13 cellular contexts compared by ENCODE assay signal in genomic region chr10:53314856-53315255, GRCh38.
A peak's percentile ranks its signal among the peaks of the same experiment; 100 is the strongest.
DNase-seq lines count a peak whose midpoint lies in the region; TF ChIP-seq lines count a peak whose summit lies in the region.
"Had no signal": no experiment of that assay in that cellular context is flagged by ENCODE, and none has a peak within 500 bp of the region (broad histone marks: within the 10 kb centered on the region; RNA-seq: fewer than 3 reads in every experiment).

No MANE protein-coding gene starts in this region.

- no peak for TF ChIP-seq CTCF in fibroblast of lung (conservative IDR thresholded peaks at IDR 0.05 in 1 of 2, IDR thresholded peaks at IDR 0.05 in 1 of 2; ENCODE audit: low read depth in 1 of 2, low read length in 2 of 2)

- H2AFZ ChIP-seq in fibroblast of lung (ENCODE audit: low read length): no peak overlapping the region

- no peaks in the 10 kb centered on the region for H3K79me2 ChIP-seq in fibroblast of lung (ENCODE audit: control insufficient read depth, insufficient read depth, low read length)

- no peak overlapping the region for H3K9ac ChIP-seq in fibroblast of lung (ENCODE audit: insufficient read depth, low read length)

- H3K9me3 ChIP-seq in HAP-1: no peaks in the 10 kb centered on the region
- no peaks in the 10 kb centered on the region for H3K9me3 ChIP-seq in fibroblast of lung (ENCODE audit: control insufficient read depth, insufficient read depth, low read depth, low read length)
- H3K9me3 ChIP-seq: vagina had no signal

- H3K4me1 ChIP-seq in HAP-1: peaks cover 20% of the 10 kb centered on the region
- no peaks in the 10 kb centered on the region for H3K4me1 ChIP-seq in fibroblast of lung (ENCODE audit: control insufficient read depth, extremely low read depth, insufficient read depth, low read length)
- H3K4me1 ChIP-seq: vagina had no signal

- H3K4me2 ChIP-seq in fibroblast of lung (ENCODE audit: extremely low read depth, insufficient read depth, low read length): no peak overlapping the region

- H3K36me3 ChIP-seq in HAP-1 (replicated peaks) (no peaks in the 10 kb centered on the region), fibroblast of lung (ENCODE audit: control insufficient read depth, insufficient read depth, low read length) (no peaks in the 10 kb centered on the region)
- H3K36me3 ChIP-seq: vagina had no signal

- no peak overlapping the region for H3K4me3 ChIP-seq in HAP-1
- no peak overlapping the region for H3K4me3 ChIP-seq in fibroblast of lung (replicated peaks in 1 of 4; ENCODE audit: control extremely low read depth in 1 of 4, insufficient read depth in 1 of 4, low read depth in 3 of 4, low read length in 4 of 4)
- H3K4me3 ChIP-seq: vagina had no signal

- H3K27me3 ChIP-seq in HAP-1 (ENCODE audit: low read depth): no peaks in the 10 kb centered on the region
- H3K27me3 ChIP-seq in fibroblast of lung (ENCODE audit: control insufficient read depth, insufficient read depth, low read length): no peaks in the 10 kb centered on the region
- H3K27me3 ChIP-seq: vagina had no signal

- peak; percentile 46 to 57 for DNase-seq in HAP-1 (ENCODE audit: low spot score in 2 of 2)
- DNase-seq in RKO (ENCODE audit: low spot score): peak; percentile 90
- peak; percentile 93 to 98 for DNase-seq in fibroblast of lung (ENCODE audit: low read depth in 2 of 2)
- DNase-seq in renal cortical epithelial cell (ENCODE audit: low read depth): peak; percentile 100
- no peak for DNase-seq in NCI-H748 (lab: John Stamatoyannopoulos, UW; ENCODE audit: unreplicated experiment)
- DNase-seq in NCI-H748 treated with DMSO at 0.1 percent for 48 hours (lab: John Stamatoyannopoulos, UW): no peak
- no peak for DNase-seq in HuH-7 (ENCODE audit: low spot score)
- DNase-seq in activated gamma-delta T cell treated with Interleukin-2 at 50 U/mL for 16 hours: no peak
- DNase-seq: activated gamma-delta T cell, DMS79, immature natural killer cell, NCI-H146 had no signal

- in situ Hi-C loops in HAP-1 (cut with MboI; ENCODE audit: low sequenced_read_pairs): no loop called here

- H4K20me1 ChIP-seq in fibroblast of lung (ENCODE audit: control insufficient read depth, extremely low read depth, insufficient read depth, low read length): no peaks in the 10 kb centered on the region

- no peak overlapping the region for H3K27ac ChIP-seq in fibroblast of lung (ENCODE audit: insufficient read depth, low read length)
- H3K27ac ChIP-seq: vagina had no signal

Comparison
In these comparisons a context has a peak if more than half of its experiments do, and no peak if none do; other contexts are left out.
1. DNase-seq: peak in HAP-1 (2 of 2), RKO (single experiment), fibroblast of lung (2 of 2) and renal cortical epithelial cell (single experiment); none in NCI-H748 (single experiment), NCI-H748 treated with DMSO at 0.1 percent for 48 hours (single experiment), HuH-7 (single experiment) and activated gamma-delta T cell treated with Interleukin-2 at 50 U/mL for 16 hours (single experiment).